In genomic region chr21:45631540-45631939, GRCh38 we compare ENCODE assay signal across 19 cellular contexts.
"Had no signal": no experiment of that assay in that cellular context is flagged by ENCODE, and none has a peak within 500 bp of the region (broad histone marks: within the 10 kb centered on the region; RNA-seq: fewer than 3 reads in every experiment).

No MANE protein-coding gene starts in this region.

- H3K4me1 ChIP-seq: esophagus muscularis mucosa, testis, upper lobe of right lung had no signal

- H3K36me3 Mint-ChIP-seq: activated CD4-positive, alpha-beta memory T cell treated with anti-CD3 and anti-CD28 coated beads for 36 hours; activated naive CD4-positive, alpha-beta T cell treated with anti-CD3 and anti-CD28 coated beads, Interleukin-2, amount 50 U/mL, for 72 hours; memory B cell; stimulated activated naive B cell treated with anti-CD40 and anti-IgM and Interleukin-4, amounts not matched to agents 10 μg/mL and 1 μg/mL and 100 μg/mL, for 72 hours had no signal

- ATAC-seq: effector memory CD8-positive, alpha-beta T cell; left cardiac atrium; sciatic nerve; upper lobe of right lung had no signal

- H3K4me3 Mint-ChIP-seq: activated CD4-positive, alpha-beta memory T cell treated with anti-CD3 and anti-CD28 coated beads for 36 hours; effector memory CD8-positive, alpha-beta T cell; nephron; stimulated activated naive B cell treated with anti-CD40 and anti-IgM and Interleukin-4, amounts not matched to agents 10 μg/mL and 1 μg/mL and 100 μg/mL, for 72 hours had no signal

- H3K9me3 ChIP-seq: esophagus muscularis mucosa, testis, upper lobe of right lung had no signal

- H3K9me3 Mint-ChIP-seq: activated CD4-positive, alpha-beta memory T cell treated with anti-CD3 and anti-CD28 coated beads for 36 hours; activated naive CD4-positive, alpha-beta T cell treated with anti-CD3 and anti-CD28 coated beads, Interleukin-2, amount 50 U/mL, for 72 hours; effector memory CD8-positive, alpha-beta T cell; memory B cell; stimulated activated naive B cell treated with anti-CD40 and anti-IgM and Interleukin-4, amounts not matched to agents 10 μg/mL and 1 μg/mL and 100 μg/mL, for 72 hours had no signal

- H3K4me3 ChIP-seq: esophagus muscularis mucosa, smooth muscle cell, testis, upper lobe of right lung had no signal

- DNase-seq: activated CD4-positive, alpha-beta memory T cell treated with anti-CD3 and anti-CD28 coated beads for 36 hours; activated CD4-positive, alpha-beta T cell treated with anti-CD3 and anti-CD28 coated beads for 48 hours; brain microvascular endothelial cell; caudate nucleus; effector memory CD8-positive, alpha-beta T cell; glutamatergic neuron; hippocampal formation; left cardiac atrium; stimulated activated CD4-positive, alpha-beta T cell treated with anti-CD3 and anti-CD28 coated beads, Interleukin-2, amount 100 ng/mL, for 48 hours; stimulated activated CD8-positive, alpha-beta memory T cell treated with anti-CD3 and anti-CD28 coated beads, Interleukin-4, amount 100 ng/mL, for 48 hours; stimulated activated naive B cell treated with anti-CD40 and anti-IgM and Interleukin-4, amounts not matched to agents 10 μg/mL and 1 μg/mL and 100 μg/mL, for 72 hours; testis; upper lobe of right lung had no signal

- H3K4me1 Mint-ChIP-seq: nephron had no signal

- H3K27ac ChIP-seq: brain microvascular endothelial cell, esophagus muscularis mucosa, testis, upper lobe of right lung had no signal

- H3K27ac Mint-ChIP-seq: activated CD4-positive, alpha-beta memory T cell treated with anti-CD3 and anti-CD28 coated beads for 36 hours; effector memory CD8-positive, alpha-beta T cell; nephron; stimulated activated naive B cell treated with anti-CD40 and anti-IgM and Interleukin-4, amounts not matched to agents 10 μg/mL and 1 μg/mL and 100 μg/mL, for 72 hours had no signal

- H3K27me3 ChIP-seq: brain microvascular endothelial cell, testis, upper lobe of right lung had no signal

- H3K4me2 ChIP-seq: smooth muscle cell had no signal

- H3K36me3 ChIP-seq: brain microvascular endothelial cell, esophagus muscularis mucosa, upper lobe of right lung had no signal
